1 cellular context compared by ENCODE assay signal in genomic region chr7:134818568-134819345, GRCh38.
TF ChIP-seq lines count a peak whose summit lies in the region.

No MANE protein-coding gene starts in this region.

TF ChIP-seq in IMR-90, 13 proteins besides CTCF, POLR2A, EP300 and RAD21 (continued from another document):
- TF ChIP-seq BHLHE40 (IDR thresholded peaks at IDR 0.05; ENCODE audit: low read depth, low read length) (no peak), MXI1 (IDR thresholded peaks at IDR 0.05; ENCODE audit: borderline replicate concordance, low read depth, low read length) (no peak), USF2 (IDR thresholded peaks at IDR 0.05; ENCODE audit: low read depth, low read length) (no peak), MAZ (IDR thresholded peaks at IDR 0.05; ENCODE audit: borderline replicate concordance, low read depth, low read length) (no peak), RCOR1 (IDR thresholded peaks at IDR 0.05; ENCODE audit: insufficient replicate concordance, low read length) (no peak)
TF ChIP-seq in IMR-90: peak in this region for 0.
